ENCODE assay signal across 18 cellular contexts in the genomic region with DNA sequence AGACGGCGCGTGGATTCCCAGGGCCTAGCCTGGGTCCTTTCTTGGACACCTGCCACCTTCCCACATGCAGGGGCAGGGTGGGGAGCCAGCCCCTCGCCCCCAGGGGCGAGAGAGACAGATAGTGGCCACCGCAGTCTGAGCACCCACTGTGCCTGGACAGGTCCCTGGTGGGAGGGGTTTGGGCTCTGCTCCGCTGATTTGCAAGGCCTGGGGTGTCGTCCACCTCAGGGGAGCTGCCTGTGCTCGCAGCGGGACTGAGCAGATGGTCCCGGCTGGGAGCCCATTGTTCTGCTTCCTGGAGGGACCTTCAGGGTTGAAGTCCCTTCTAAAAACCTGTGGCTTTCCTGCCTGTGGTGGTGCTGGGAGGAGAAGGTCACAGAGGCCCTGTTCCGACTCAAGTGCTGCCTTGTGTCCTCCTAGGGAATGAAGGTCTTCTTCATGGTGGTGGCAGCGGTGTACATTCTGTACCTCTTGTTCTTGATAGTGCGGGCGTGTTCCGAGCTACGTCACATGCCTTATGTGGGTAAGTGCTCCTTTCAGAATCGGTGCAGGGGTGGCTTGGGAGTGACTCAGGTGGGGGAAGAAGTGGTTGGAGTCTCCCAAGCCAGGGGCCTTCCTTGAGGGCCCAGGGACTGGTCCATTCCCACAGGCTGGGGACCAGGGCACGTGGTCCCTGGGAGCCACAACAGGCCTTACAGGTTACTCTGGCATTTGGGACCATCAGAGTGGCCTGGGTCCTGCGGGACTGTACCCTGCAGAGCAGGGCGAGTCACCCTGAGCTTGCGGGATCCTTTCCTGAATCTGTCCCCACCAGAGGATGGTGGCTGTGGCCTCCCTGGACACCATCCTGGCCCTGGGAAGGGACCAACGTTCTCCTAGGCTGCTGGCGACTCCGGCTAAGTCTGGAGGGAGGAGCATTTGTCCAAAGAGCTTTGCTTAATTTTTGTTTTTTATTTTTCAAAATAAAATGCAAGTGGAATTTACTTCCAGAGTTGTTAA. TPM values are rescaled to one million over a fixed set of nuclear protein-coding genes. Genes with fewer than 3 reads are reported as not detected.
A peak's percentile ranks its signal among the peaks of the same experiment; 100 is the strongest.
DNase-seq lines count a peak whose midpoint lies in the region; ATAC-seq and TF ChIP-seq lines count a peak whose summit lies in the region.
"Had no signal": no experiment of that assay in that cellular context is flagged by ENCODE, and none has a peak within 500 bp of the region (broad histone marks: within the 10 kb centered on the region; RNA-seq: fewer than 3 reads in every experiment).

No MANE protein-coding gene starts in this region.

- no peak for TF ChIP-seq CTCF in stomach (IDR thresholded peaks at IDR 0.05)

- 86 to 92% (median 90%) methylated on average over 16 to 25 of the region's 25 CpGs for WGBS in stomach, 5 donors

- CTCF ChIA-PET in activated CD4-positive, alpha-beta memory T cell treated with anti-CD3 and anti-CD28 coated beads for 36 hours (lab: Charles Lee): no interaction called here

- H3K9me3 Mint-ChIP-seq in activated CD4-positive, alpha-beta memory T cell treated with anti-CD3 and anti-CD28 coated beads for 36 hours: no peaks in the 10 kb centered on the region

- H3K36me3 ChIP-seq in stomach: peaks cover 48 to 99% (median 94%) of the 10 kb centered on the region in 4 donors

- no peak overlapping the region for H3K4me3 Mint-ChIP-seq in activated CD4-positive, alpha-beta memory T cell treated with anti-CD3 and anti-CD28 coated beads for 36 hours

- POLR2A ChIA-PET in activated CD4-positive, alpha-beta memory T cell treated with anti-CD3 and anti-CD28 coated beads for 36 hours (lab: Charles Lee): no interaction called here

- DNase-seq in activated CD8-positive, alpha-beta memory T cell treated with anti-CD3 and anti-CD28 coated beads for 24 hours: peak; percentile 49
- DNase-seq in activated CD8-positive, alpha-beta memory T cell treated with anti-CD3 and anti-CD28 coated beads, Interleukin-2, amount 50 U/mL, for 4 hours: no peak
- no peak for DNase-seq in activated CD4-positive, alpha-beta memory T cell treated with anti-CD3 and anti-CD28 coated beads for 36 hours
- DNase-seq in head of caudate nucleus (peak in 40 of 42 donors; percentile 35 to 92 (median 69)), stomach (peak; percentile 29), DMS114 treated with DMSO at 0.1 percent for 48 hours (lab: John Stamatoyannopoulos, UW; ENCODE audit: unreplicated experiment) (no peak)
- DNase-seq: activated CD4-positive, alpha-beta T cell treated with anti-CD3 and anti-CD28 coated beads for 1 hour; cerebellar nuclear complex; foreskin fibroblast; GOT3; left ventricle myocardium inferior; NCI-H1436 treated with DMSO at 0.1 percent for 48 hours; NCI-H226; SIG-M5; stimulated activated naive CD8-positive, alpha-beta T cell treated with anti-CD3 and anti-CD28 coated beads, Interleukin-15, Interleukin-2, amounts not matched to agents 100 U/mL and 50 U/mL, for 24 hours had no signal

- H3K4me1 ChIP-seq in stomach: peaks cover 0 to 15% (median 4%) of the 10 kb centered on the region in 4 donors

- H3K27me3 Mint-ChIP-seq in activated CD4-positive, alpha-beta memory T cell treated with anti-CD3 and anti-CD28 coated beads for 36 hours: no peaks in the 10 kb centered on the region

- H3K27me3 ChIP-seq in stomach: no peaks in the 10 kb centered on the region
- H3K27me3 ChIP-seq: vagina had no signal

- H3K36me3 Mint-ChIP-seq in activated CD4-positive, alpha-beta memory T cell treated with anti-CD3 and anti-CD28 coated beads for 36 hours: peaks cover 54% of the 10 kb centered on the region

- H3K27ac ChIP-seq in stomach: peak overlapping the region in 1 of 5 donors; percentile 18
- H3K27ac ChIP-seq: left ventricle myocardium inferior, vagina had no signal

- no peaks in the 10 kb centered on the region for H3K9me3 ChIP-seq in stomach
- H3K9me3 ChIP-seq: left ventricle myocardium inferior, vagina had no signal

- peak overlapping the region; percentile 26 for H3K27ac Mint-ChIP-seq in activated CD4-positive, alpha-beta memory T cell treated with anti-CD3 and anti-CD28 coated beads for 36 hours

- intact Hi-C loops in activated CD4-positive, alpha-beta memory T cell treated with anti-CD3 and anti-CD28 coated beads for 36 hours (cut with micrococcal nuclease): no loop called here
- intact Hi-C loops in head of caudate nucleus (cut with DNase I) (no loop called here), stomach (cut with DNase I; ENCODE audit: low total_unique reads) (no loop called here)

- peaks cover 26% of the 10 kb centered on the region for H3K4me1 Mint-ChIP-seq in activated CD4-positive, alpha-beta memory T cell treated with anti-CD3 and anti-CD28 coated beads for 36 hours (ENCODE audit: low read depth)

- TF ChIP-seq POLR2A in stomach (IDR thresholded peaks at IDR 0.05): no peak

- ATAC-seq in GM19455 (IDR thresholded peaks at IDR 0.05; ENCODE audit: unreplicated experiment) (no peak), GM18519 (IDR thresholded peaks at IDR 0.05; ENCODE audit: low FRiP score, unreplicated experiment) (no peak)
- ATAC-seq: stimulated activated naive CD8-positive, alpha-beta T cell treated with anti-CD3 and anti-CD28 coated beads, Interleukin-15, Interleukin-2, amounts not matched to agents 100 U/mL and 50 U/mL, for 24 hours had no signal

- no peak overlapping the region for H3K4me3 ChIP-seq in stomach
- H3K4me3 ChIP-seq: left ventricle myocardium inferior, vagina had no signal

- TF ChIP-seq EP300 in stomach (IDR thresholded peaks at IDR 0.05): no peak

RNA-seq across cellular contexts. Expression of a gene that starts 19.6 kb away (rescaled TPM):
- 100 to 1,000 TPM; 117 to 120 TPM for total RNA-seq in activated CD4-positive, alpha-beta memory T cell treated with anti-CD3 and anti-CD28 coated beads for 36 hours
- total RNA-seq in stomach: 100 to 1,000 TPM in 3 of 5 donors, 10 to 100 TPM in 1, 1 to 10 TPM in 1; 5.8 to 294 (median 102) TPM
- 100 to 1,000 TPM; 183 to 208 (median 196) TPM for polyA plus RNA-seq in stomach

RNA-seq across cellular contexts. Expression of a gene that starts 24.9 kb away (rescaled TPM):
- total RNA-seq in activated CD4-positive, alpha-beta memory T cell treated with anti-CD3 and anti-CD28 coated beads for 36 hours: 100 to 1,000 TPM; 181 to 186 TPM
- 10 to 100 TPM in 1 of 5 donors, 1 to 10 TPM in 4; 3.1 to 14.6 (median 8.1) TPM for total RNA-seq in stomach
- 1 to 10 TPM; 3.4 to 5.2 (median 3.9) TPM for polyA plus RNA-seq in stomach

Comparison
In these comparisons a context has a peak if more than half of its experiments do, and no peak if none do; other contexts are left out.
1. DNase-seq: peak in activated CD8-positive, alpha-beta memory T cell treated with anti-CD3 and anti-CD28 coated beads for 24 hours (single experiment), head of caudate nucleus (40 of 42) and stomach (single experiment); none in activated CD8-positive, alpha-beta memory T cell treated with anti-CD3 and anti-CD28 coated beads, Interleukin-2, amount 50 U/mL, for 4 hours (single experiment), activated CD4-positive, alpha-beta memory T cell treated with anti-CD3 and anti-CD28 coated beads for 36 hours (single experiment) and DMS114 treated with DMSO at 0.1 percent for 48 hours (single experiment).
2. RNA of a gene that starts 24.9 kb away (total RNA-seq): 181 to 186 TPM in activated CD4-positive, alpha-beta memory T cell treated with anti-CD3 and anti-CD28 coated beads for 36 hours; 3.1 to 14.6 TPM in stomach; every median in the first group is over 10 times any median in the second.